ENCODE assay signal across 22 cellular contexts in the genomic region with DNA sequence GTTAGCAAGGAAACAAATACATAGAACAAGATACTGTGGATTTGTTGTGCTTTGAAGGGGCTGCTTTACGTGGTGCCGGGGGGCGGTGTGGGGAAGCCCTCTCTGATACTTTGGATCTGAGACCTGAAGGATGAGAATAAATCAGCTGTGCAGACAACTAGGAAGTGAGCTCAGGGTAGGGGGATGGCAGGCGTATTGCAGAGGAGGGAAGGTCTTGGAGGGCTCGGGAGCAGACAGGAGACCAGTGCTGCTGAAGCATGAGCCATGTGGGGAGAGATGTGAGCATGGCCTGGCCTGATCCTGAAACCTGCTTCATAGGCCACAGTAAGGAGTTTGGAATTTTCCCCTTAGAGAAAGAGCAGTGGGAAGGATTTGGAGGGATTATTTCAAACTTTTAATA.
"Had no signal": no experiment of that assay in that cellular context is flagged by ENCODE, and none has a peak within 500 bp of the region (broad histone marks: within the 10 kb centered on the region; RNA-seq: fewer than 3 reads in every experiment).

No MANE protein-coding gene starts in this region.

- H3K4me1 Mint-ChIP-seq: neural crest cell had no signal

- H3K27me3 Mint-ChIP-seq: activated naive CD8-positive, alpha-beta T cell treated with anti-CD3 and anti-CD28 coated beads for 36 hours; naive B cell had no signal

- ATAC-seq: activated T-cell treated with anti-CD3 and anti-CD28 coated beads, Interleukin-2, amount 50 U/mL, for 4 hours; right lobe of liver had no signal

- H3K27ac Mint-ChIP-seq: activated naive CD8-positive, alpha-beta T cell treated with anti-CD3 and anti-CD28 coated beads for 36 hours; activated T-helper 2 cell treated with anti-CD3 and anti-CD28 coated beads, Interferon-gamma antibody, Interleukin-2, Interleukin-4, amounts not matched to agents 10 μg/mL and 5 μg/mL and 100 μg/mL, durations not matched to agents 14 hours and 24 hours and 36 hours; T-helper 1 cell treated with Interleukin-12 subunit alpha and Interleukin-12 subunit beta and Interleukin-4 antibody, amounts not matched to agents 30 μg/mL and 1 μg/mL, for 36 hours had no signal

- H3K9me3 Mint-ChIP-seq: activated naive CD8-positive, alpha-beta T cell treated with anti-CD3 and anti-CD28 coated beads for 36 hours; activated T-cell treated with anti-CD3 and anti-CD28 coated beads, Interleukin-2, amount 50 U/mL, for 4 hours; activated T-helper 2 cell treated with anti-CD3 and anti-CD28 coated beads, Interferon-gamma antibody, Interleukin-2, Interleukin-4, amounts not matched to agents 10 μg/mL and 5 μg/mL and 100 μg/mL, durations not matched to agents 14 hours and 24 hours and 36 hours; naive B cell; neural crest cell; T-helper 1 cell treated with Interleukin-12 subunit alpha and Interleukin-12 subunit beta and Interleukin-4 antibody, amounts not matched to agents 30 μg/mL and 1 μg/mL, for 36 hours had no signal

- H3K36me3 Mint-ChIP-seq: activated naive CD8-positive, alpha-beta T cell treated with anti-CD3 and anti-CD28 coated beads for 36 hours had no signal

- H3K27ac ChIP-seq: coronary artery, right lobe of liver, tibial artery had no signal

- H3K27me3 ChIP-seq: right lobe of liver, tibial artery had no signal

- DNase-seq: activated CD4-positive, alpha-beta T cell treated with anti-CD3 and anti-CD28 coated beads for 4 hours; activated CD4-positive, alpha-beta T cell treated with anti-CD3 and anti-CD28 coated beads, Interleukin-2, amount 50 U/mL, for 48 hours; activated CD4-positive, CD25-positive, alpha-beta regulatory T cell; activated CD8-positive, alpha-beta memory T cell treated with anti-CD3 and anti-CD28 coated beads, Interleukin-2, amount 50 U/mL, for 48 hours; activated naive CD4-positive, alpha-beta T cell treated with Interleukin-2 at 50 U/mL for 16 hours; activated naive CD8-positive, alpha-beta T cell treated with anti-CD3 and anti-CD28 coated beads for 36 hours; activated T-cell treated with anti-CD3 and anti-CD28 coated beads, Interleukin-2, amount 50 U/mL, for 4 hours; cerebellar nuclear complex; mesendoderm; naive B cell; occipital lobe; right lobe of liver; stimulated activated CD4-positive, alpha-beta T cell treated with anti-CD3 and anti-CD28 coated beads, Interleukin-2, amount 100 ng/mL, for 48 hours; stimulated activated CD8-positive, alpha-beta memory T cell treated with anti-CD3 and anti-CD28 coated beads, Interleukin-4, amount 100 ng/mL, for 48 hours; stimulated activated naive CD4-positive, alpha-beta T cell treated with Interleukin-2 at 50 U/mL for 16 hours; substantia nigra; tibial artery had no signal

- H3K4me3 Mint-ChIP-seq: activated naive CD8-positive, alpha-beta T cell treated with anti-CD3 and anti-CD28 coated beads for 36 hours; activated T-cell treated with anti-CD3 and anti-CD28 coated beads, Interleukin-2, amount 50 U/mL, for 4 hours; naive B cell; neural crest cell; T-helper 1 cell treated with Interleukin-12 subunit alpha and Interleukin-12 subunit beta and Interleukin-4 antibody, amounts not matched to agents 30 μg/mL and 1 μg/mL, for 36 hours had no signal

- H3K4me3 ChIP-seq: coronary artery, right lobe of liver, smooth muscle cell, tibial artery had no signal

- H3K4me1 ChIP-seq: tibial artery had no signal

- H3K36me3 ChIP-seq: right lobe of liver, tibial artery had no signal

- H3K9me3 ChIP-seq: right lobe of liver, tibial artery had no signal
